Comparison of ENCODE assay signal across 16 cellular contexts in the genomic region with DNA sequence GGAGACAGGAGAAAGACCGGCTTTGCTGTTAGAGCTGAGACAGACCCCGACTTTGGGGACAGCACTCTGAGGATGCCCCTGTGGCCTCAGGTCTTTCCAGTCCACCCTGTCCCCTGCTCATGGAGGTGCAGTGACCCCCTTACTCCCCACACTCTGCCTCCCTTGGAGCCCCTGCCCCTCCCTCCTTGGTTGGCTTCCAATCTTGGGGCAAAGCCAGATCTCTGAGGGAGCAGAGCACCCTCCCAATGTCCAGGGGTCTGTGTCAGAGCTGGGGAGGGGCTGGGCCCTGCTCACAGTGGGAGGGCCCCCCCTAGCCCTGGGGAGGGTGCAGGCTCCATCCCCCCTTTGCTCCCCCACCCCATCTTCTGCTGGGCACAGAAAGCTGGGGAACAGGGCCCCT. TPM values are rescaled to one million over a fixed set of nuclear protein-coding genes. Genes with fewer than 3 reads are reported as not detected.
"Had no signal": no experiment of that assay in that cellular context is flagged by ENCODE, and none has a peak within 500 bp of the region (broad histone marks: within the 10 kb centered on the region; RNA-seq: fewer than 3 reads in every experiment).

No MANE protein-coding gene starts in this region.

- H3K4me3 ChIP-seq: dorsolateral prefrontal cortex, skin epidermis had no signal

- DNase-seq: activated CD4-positive, alpha-beta T cell treated with anti-CD3 and anti-CD28 coated beads, Interleukin-2, amount 50 U/mL, for 4 hours; activated CD4-positive, CD25-positive, alpha-beta regulatory T cell treated with anti-CD3 and anti-CD28 coated beads, Interleukin-2, amount 50 U/mL, for 72 hours; activated naive CD4-positive, alpha-beta T cell treated with anti-CD3 and anti-CD28 coated beads, Interleukin-2, amount 50 U/mL, for 16 hours; activated T-cell treated with anti-CD3 and anti-CD28 coated beads, Interleukin-2, amount 50 U/mL, for 1 hour; midbrain; stimulated activated CD4-positive, alpha-beta T cell treated with anti-CD3 and anti-CD28 coated beads, Interleukin-4, amount 100 ng/mL, for 24 hours; stimulated activated naive CD8-positive, alpha-beta T cell treated with anti-CD3 and anti-CD28 coated beads, Interleukin-15, Interleukin-2, amounts not matched to agents 100 U/mL and 50 U/mL, for 24 hours; T-helper 1 cell; T1000 had no signal

- FAIRE-seq: astrocyte, islet of Langerhans had no signal

- H3K27me3 ChIP-seq: dorsolateral prefrontal cortex had no signal

- H3K27ac ChIP-seq: dorsolateral prefrontal cortex, skin epidermis had no signal

- ATAC-seq: SK-N-SH treated with all-trans-retinoic acid at 6 μM for 48 hours; stimulated activated naive CD8-positive, alpha-beta T cell treated with anti-CD3 and anti-CD28 coated beads, Interleukin-15, Interleukin-2, amounts not matched to agents 100 U/mL and 50 U/mL, for 24 hours had no signal

RNA-seq across cellular contexts. Expression of a gene that starts 50.0 kb away (rescaled TPM):
- total RNA-seq: astrocyte had no signal
- polyA plus RNA-seq: adipose tissue, esophagus had no signal
